Comparison of ENCODE assay signal across 8 cellular contexts in the genomic region with DNA sequence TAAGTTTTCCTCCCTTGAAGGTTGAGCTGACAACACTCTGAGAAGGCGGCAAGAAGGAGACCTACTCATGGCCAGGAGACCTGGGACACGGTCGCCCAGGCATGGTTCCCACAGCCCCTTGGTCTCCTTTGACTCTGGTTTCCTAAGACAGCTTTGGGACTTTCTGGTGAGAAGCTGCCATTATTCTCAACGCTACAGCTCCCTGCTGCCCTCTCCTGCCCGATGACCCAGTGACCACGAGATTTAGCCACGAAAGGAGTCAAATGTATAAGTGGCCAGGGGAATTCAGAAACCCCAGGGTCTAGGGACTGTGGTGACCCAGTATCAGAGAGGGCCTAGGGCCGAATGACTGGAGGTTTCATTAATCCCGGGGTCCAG. TPM values are rescaled to one million over a fixed set of nuclear protein-coding genes. Genes with fewer than 3 reads are reported as not detected.
A peak's percentile ranks its signal among the peaks of the same experiment; 100 is the strongest.
DNase-seq lines count a peak whose midpoint lies in the region; ATAC-seq and TF ChIP-seq lines count a peak whose summit lies in the region.

No MANE protein-coding gene starts in this region.

- whole genome bisulfite sequencing in adrenal gland, 4 donors, result 8 to 12% (median 9%) methylated on average over 8 to 9 of the region's 9 CpGs
- 8% methylated on average over 9 of the region's 9 CpGs for WGBS in hepatocyte (ENCODE audit: low lambda C conversion rate, missing lambda C conversion rate)

- no peaks in the 10 kb centered on the region for H3K9me2 ChIP-seq in hepatocyte (replicated peaks; ENCODE audit: insufficient read depth)

- peak overlapping the region; percentile 93 for H3K4me2 ChIP-seq in hepatocyte

- intact Hi-C loops in adrenal gland (cut with DNase I), result no loop called here

- peaks cover 10 to 19% of the 10 kb centered on the region in 2 donors for H3K4me1 ChIP-seq in adrenal gland (replicated peaks in 1 of 2)
- H3K4me1 ChIP-seq in hepatocyte (ENCODE audit: insufficient read depth), result peaks cover 5% of the 10 kb centered on the region

- H2AFZ ChIP-seq in hepatocyte, result peak overlapping the region; percentile 80

- TF ChIP-seq CTCF in GM13976 (IDR thresholded peaks at IDR 0.05; ENCODE audit: borderline replicate concordance, control extremely low read depth, extremely low read depth, insufficient read depth, missing control alignments), result no peak
- peak; percentile 79 for TF ChIP-seq CTCF in LNCaP clone FGC (IDR thresholded peaks at IDR 0.05; ENCODE audit: control insufficient read depth, extremely low read depth, insufficient read depth)
- peak; percentile 11 to 48 (median 38) for TF ChIP-seq CTCF in adrenal gland (IDR thresholded peaks at IDR 0.05)
- peak; percentile 47 for TF ChIP-seq CTCF in hepatocyte (IDR thresholded peaks at IDR 0.05; ENCODE audit: poor library complexity)
- TF ChIP-seq CTCF in retinal pigment epithelial cell (conservative IDR thresholded peaks at IDR 0.05; ENCODE audit: low read depth, low read length), result peak; percentile 62

- peaks cover 3% of the 10 kb centered on the region for H3K79me2 ChIP-seq in hepatocyte

- peak overlapping the region in 3 of 5 donors; percentile 42 to 74 (median 70) for H3K27ac ChIP-seq in adrenal gland
- peak overlapping the region; percentile 70 for H3K27ac ChIP-seq in hepatocyte

- no peak for TF ChIP-seq POLR2A in adrenal gland (IDR thresholded peaks at IDR 0.05)

- H3K27me3 ChIP-seq in adrenal gland, result no peaks in the 10 kb centered on the region
- H3K27me3 ChIP-seq in hepatocyte, result no peaks in the 10 kb centered on the region

- in situ Hi-C loops in GM13976 (cut with MboI; ENCODE audit: low sequenced_read_pairs, unreplicated experiment), result no loop called here

- DNase-seq in AML-193 (lab: John Stamatoyannopoulos, UW) (peak; percentile 29 to 49), GM13976 (ENCODE audit: low spot score) (peak; percentile 54), LNCaP clone FGC (ENCODE audit: low read depth) (peak; percentile 31), adrenal gland (peak in 6 of 7 donors; percentile 46 to 71 (median 60)), hepatocyte (ENCODE audit: low spot score) (peak; percentile 72), retinal pigment epithelial cell (ENCODE audit: low read depth) (no peak)

- peaks cover 3% of the 10 kb centered on the region for H4K20me1 ChIP-seq in hepatocyte (ENCODE audit: insufficient read depth, poor library complexity, severe bottlenecking)

- H3K36me3 ChIP-seq in adrenal gland (replicated peaks in 1 of 2), result peaks cover 0 to 7% of the 10 kb centered on the region in 2 donors
- no peaks in the 10 kb centered on the region for H3K36me3 ChIP-seq in hepatocyte (replicated peaks; ENCODE audit: insufficient read depth, low read depth)

- ATAC-seq in HG03521 (IDR thresholded peaks at IDR 0.05; ENCODE audit: unreplicated experiment) (no peak), HG03095 (IDR thresholded peaks at IDR 0.05; ENCODE audit: unreplicated experiment) (no peak)

- H3K4me3 ChIP-seq in LNCaP clone FGC (ENCODE audit: low read depth, low read length) (peak overlapping the region; percentile 77), adrenal gland (peak overlapping the region in 2 of 4 donors; percentile 30 to 58), hepatocyte (peak overlapping the region; percentile 22), retinal pigment epithelial cell (ENCODE audit: low read length) (peak overlapping the region; percentile 63)

- H3K9me3 ChIP-seq in adrenal gland (replicated peaks in 1 of 3) (no peaks in the 10 kb centered on the region), hepatocyte (ENCODE audit: low read depth) (no peaks in the 10 kb centered on the region)

RNA-seq across cellular contexts. Expression of a gene that starts 0.7 kb away (rescaled TPM):
- total RNA-seq in adrenal gland (10 to 100 TPM; 14.0 to 83.9 (median 44.8) TPM), hepatocyte (38.2 and 48.2 TPM in 2 replicates)
- polyA plus RNA-seq in adrenal gland (10 to 100 TPM; 15.3 to 37.5 (median 19.1) TPM), hepatocyte (119 and 139 TPM in 2 replicates)

RNA-seq across cellular contexts. Expression of a gene that starts 8.8 kb away (rescaled TPM):
- total RNA-seq in adrenal gland (under 1 TPM in 6 of 8 donors, not detected in 2; 0.19 to 0.50 (median 0.31) TPM), hepatocyte (0.20 and 0.30 TPM in 2 replicates)
- polyA plus RNA-seq in adrenal gland (1 to 10 TPM in 1 of 3 donors, under 1 TPM in 1, not detected in 1; 0.77 to 1.9 TPM), hepatocyte (1.3 and 1.5 TPM in 2 replicates)

RNA-seq across cellular contexts. Expression of a gene that starts 11.6 kb away (rescaled TPM):
- total RNA-seq in adrenal gland (10 to 100 TPM in 7 of 8 donors, 1 to 10 TPM in 1; 8.9 to 33.6 (median 19.5) TPM), hepatocyte (24.1 and 34.6 TPM in 2 replicates)
- polyA plus RNA-seq in adrenal gland (10 to 100 TPM in 2 of 3 donors, 1 to 10 TPM in 1; 2.5 to 36.2 (median 31.2) TPM), hepatocyte (44.5 and 49.8 TPM in 2 replicates)

RNA-seq across cellular contexts. Expression of a gene that starts 24.4 kb away (rescaled TPM):
- total RNA-seq in adrenal gland (10 to 100 TPM; 32.2 to 58.1 (median 42.4) TPM), hepatocyte (22.8 and 28.3 TPM in 2 replicates)
- polyA plus RNA-seq in adrenal gland (10 to 100 TPM; 33.6 to 65.6 (median 61.7) TPM), hepatocyte (30.0 and 38.6 TPM in 2 replicates)
